Comparison of ENCODE assay signal across 2 cellular contexts in genomic region chr19:42324655-42325307, GRCh38.
TF ChIP-seq lines count a peak whose summit lies in the region.

No MANE protein-coding gene starts in this region.

TF ChIP-seq in A549, 52 proteins besides CTCF, POLR2A, EP300 and RAD21 (continues in another document):
- TF ChIP-seq CEBPB (IDR thresholded peaks at IDR 0.05), result 0 out of 4 replicates have a peak, but pooled peaks of 1 of the 2 experiments have one; percentile 50
- 0 out of 2 replicates have a peak, but pooled peaks have one; percentile 5 for TF ChIP-seq BHLHE40 (IDR thresholded peaks at IDR 0.05; ENCODE audit: low read depth, low read length)
- no peak for TF ChIP-seq PBX3 (IDR thresholded peaks at IDR 0.05)
- TF ChIP-seq HMGXB4 (CRISPR knock-in tag; IDR thresholded peaks at IDR 0.05; ENCODE audit: borderline replicate concordance), result no peak
- no peak for TF ChIP-seq GATA3 (IDR thresholded peaks at IDR 0.05; ENCODE audit: borderline replicate concordance)
- no peak for TF ChIP-seq HOXB5 (CRISPR knock-in tag; IDR thresholded peaks at IDR 0.05)
- no peak for TF ChIP-seq EHF (CRISPR knock-in tag; IDR thresholded peaks at IDR 0.05)
- TF ChIP-seq HES2 (IDR thresholded peaks at IDR 0.05), result no peak
- TF ChIP-seq ZC3H11A (IDR thresholded peaks at IDR 0.05), result no peak
- no peak for TF ChIP-seq JUN (IDR thresholded peaks at IDR 0.05)
- TF ChIP-seq SREBF2 (IDR thresholded peaks at IDR 0.05), result no peak
- TF ChIP-seq E2F6 (IDR thresholded peaks at IDR 0.05; ENCODE audit: borderline replicate concordance, low read depth), result peak; percentile 70; the same call in 1 of the 2 replicates
- TF ChIP-seq NPAS2 (CRISPR knock-in tag; IDR thresholded peaks at IDR 0.05; ENCODE audit: borderline replicate concordance), result no peak
- TF ChIP-seq EHMT2 (IDR thresholded peaks at IDR 0.05; ENCODE audit: low read depth), result no peak
- TF ChIP-seq ZFP36 (IDR thresholded peaks at IDR 0.05; ENCODE audit: borderline replicate concordance, partially characterized antibody), result no peak
- TF ChIP-seq NFE2L2 (conservative IDR thresholded peaks at IDR 0.05; ENCODE audit: low read length), result no peak
- TF ChIP-seq RFX5 (IDR thresholded peaks at IDR 0.05), result no peak
- TF ChIP-seq HEYL (CRISPR knock-in tag; IDR thresholded peaks at IDR 0.05), result no peak
- TF ChIP-seq FOSL2 (IDR thresholded peaks at IDR 0.05), result no peak
- TF ChIP-seq FOSL2 (CRISPR knock-in tag; IDR thresholded peaks at IDR 0.05), result peak; percentile 33; the same call in 1 of the 2 replicates
- TF ChIP-seq KDM1A (IDR thresholded peaks at IDR 0.05; ENCODE audit: low read depth), result peak; percentile 95
- TF ChIP-seq JUNB (IDR thresholded peaks at IDR 0.05), result no peak
- TF ChIP-seq RARB (CRISPR knock-in tag; IDR thresholded peaks at IDR 0.05), result no peak
- no peak for TF ChIP-seq CBX8 (IDR thresholded peaks at IDR 0.05)
- no peak for TF ChIP-seq ZSCAN20 (CRISPR knock-in tag; IDR thresholded peaks at IDR 0.05)
- no peak for TF ChIP-seq CHD2 (IDR thresholded peaks at IDR 0.05; ENCODE audit: low read length, partially characterized antibody)
- no peak for TF ChIP-seq KDM5A (IDR thresholded peaks at IDR 0.05)
- peak; percentile 97; the same call in 1 of the 2 replicates for TF ChIP-seq CHD4 (IDR thresholded peaks at IDR 0.05; ENCODE audit: borderline replicate concordance)
- TF ChIP-seq USF2 (IDR thresholded peaks at IDR 0.05), result no peak
- TF ChIP-seq BCL3 (IDR thresholded peaks at IDR 0.05), result no peak
- TF ChIP-seq MAZ (IDR thresholded peaks at IDR 0.05; ENCODE audit: borderline replicate concordance, low read depth, low read length), result no peak
- TF ChIP-seq POLR2AphosphoS2 (conservative IDR thresholded peaks at IDR 0.05; ENCODE audit: low read length), result no peak
- no peak for TF ChIP-seq PHF8 (IDR thresholded peaks at IDR 0.05; ENCODE audit: borderline replicate concordance, low read depth)

TF ChIP-seq in IMR-90, 13 proteins besides CTCF, POLR2A, EP300 and RAD21:
- TF ChIP-seq BHLHE40 (IDR thresholded peaks at IDR 0.05; ENCODE audit: low read depth, low read length) (no peak), MXI1 (IDR thresholded peaks at IDR 0.05; ENCODE audit: borderline replicate concordance, low read depth, low read length) (no peak), SMC3 (IDR thresholded peaks at IDR 0.05; ENCODE audit: low read depth, low read length) (no peak), MAZ (IDR thresholded peaks at IDR 0.05; ENCODE audit: borderline replicate concordance, low read depth, low read length) (no peak), ELK1 (IDR thresholded peaks at IDR 0.05; ENCODE audit: borderline replicate concordance, low read depth, low read length) (no peak), FOS (IDR thresholded peaks at IDR 0.05; ENCODE audit: low read depth, low read length) (no peak), RFX5 (IDR thresholded peaks at IDR 0.05; ENCODE audit: low read depth, low read length) (no peak), NFE2L2 (IDR thresholded peaks at IDR 0.05; ENCODE audit: low read depth, low read length) (no peak), MAFK (IDR thresholded peaks at IDR 0.05; ENCODE audit: low read depth, low read length) (no peak), CEBPB (IDR thresholded peaks at IDR 0.05; ENCODE audit: low read depth, low read length) (no peak), CHD1 (IDR thresholded peaks at IDR 0.05; ENCODE audit: low read depth, low read length) (no peak), USF2 (IDR thresholded peaks at IDR 0.05; ENCODE audit: low read depth, low read length) (no peak), RCOR1 (IDR thresholded peaks at IDR 0.05; ENCODE audit: insufficient replicate concordance, low read length) (no peak)
